8 cellular contexts compared by ENCODE assay signal in genomic region chr21:14259669-14260458, GRCh38. TPM values are rescaled to one million over a fixed set of nuclear protein-coding genes. Genes with fewer than 3 reads are reported as not detected.
DNase-seq lines count a peak whose midpoint lies in the region; ATAC-seq, FAIRE-seq and TF ChIP-seq lines count a peak whose summit lies in the region.

No MANE protein-coding gene starts in this region.

- CTCF ChIA-PET in mammary epithelial cell (lab: Charles Lee; ENCODE audit: low non-redundant PET), result no interaction called here

- DNase-seq in ELF-1 (ENCODE audit: low read depth, low spot score), result peak; percentile 14
- DNase-seq in NCI-H446 (lab: John Stamatoyannopoulos, UW), result peak; percentile 7 to 70
- DNase-seq in mammary epithelial cell, result peak; percentile 43
- DNase-seq in left kidney (ENCODE audit: low read depth, low spot score), result peak; percentile 83
- DNase-seq in urothelium cell line (ENCODE audit: low spot score), result peak; percentile 46
- DNase-seq in DMS153 treated with DMSO at 0.1 percent for 48 hours (lab: John Stamatoyannopoulos, UW; ENCODE audit: unreplicated experiment), result no peak

- TF ChIP-seq CTCF in mammary epithelial cell (conservative IDR thresholded peaks at IDR 0.05 in 1 of 2, IDR thresholded peaks at IDR 0.05 in 1 of 2; ENCODE audit: extremely low read depth in 1 of 2, insufficient read depth in 1 of 2, low read depth in 1 of 2, low read length in 2 of 2), result peak; percentile 38 to 59

- peak; percentile 9 for FAIRE-seq in urothelium cell line (lab: Jason Lieb, UNC)

- no peaks in the 10 kb centered on the region for H3K9me3 ChIP-seq in mammary epithelial cell (replicated peaks; ENCODE audit: insufficient read depth, low read length)

- no peaks in the 10 kb centered on the region for H4K20me1 ChIP-seq in mammary epithelial cell (ENCODE audit: insufficient read depth, low read length)

- no peaks in the 10 kb centered on the region for H3K27me3 ChIP-seq in mammary epithelial cell (ENCODE audit: insufficient read depth, low read length)

- no peak overlapping the region for H3K4me3 ChIP-seq in mammary epithelial cell (replicated peaks in 1 of 3; ENCODE audit: insufficient read depth in 1 of 3, low read depth in 2 of 3, low read length in 3 of 3)

- no peaks in the 10 kb centered on the region for H3K36me3 ChIP-seq in mammary epithelial cell (ENCODE audit: insufficient read depth, low read length)

- no peak overlapping the region for H2AFZ ChIP-seq in mammary epithelial cell (ENCODE audit: low read depth, low read length)

- WGBS in mammary epithelial cell (ENCODE audit: low coverage, missing lambda C conversion rate), result 33% methylated on average over 5 of the region's 5 CpGs

- H3K9ac ChIP-seq in mammary epithelial cell (ENCODE audit: insufficient read depth, low read length), result no peak overlapping the region

- dilution Hi-C loops in mammary epithelial cell (cut with HindIII; ENCODE audit: low sequenced_read_pairs), result no loop called here

- H3K79me2 ChIP-seq in mammary epithelial cell (ENCODE audit: insufficient read depth, low read length), result no peaks in the 10 kb centered on the region

- H3K27ac ChIP-seq in mammary epithelial cell (ENCODE audit: insufficient read depth, low read depth, low read length), result no peak overlapping the region

- no peak overlapping the region for H3K4me2 ChIP-seq in mammary epithelial cell (ENCODE audit: insufficient read depth, low read depth, low read length)

- ATAC-seq in HG02588 (IDR thresholded peaks at IDR 0.05; ENCODE audit: unreplicated experiment) (peak; percentile 59), HG03469 (IDR thresholded peaks at IDR 0.05; ENCODE audit: unreplicated experiment) (no peak)

- no peaks in the 10 kb centered on the region for H3K4me1 ChIP-seq in mammary epithelial cell (ENCODE audit: insufficient read depth, low read length)

- no TSS peak for BruUV-seq in mammary epithelial cell (replicated peaks; lab: Mats Ljungman, UMichigan)

- intact Hi-C loops in mammary epithelial cell (cut with micrococcal nuclease), result loop anchor here (5.0 to 10.0 kb wide), 5 partner anchors 147 to 1332 kb away; no protein-coding TSS in a partner anchor

- in situ Hi-C loops in mammary epithelial cell (cut with MboI; ENCODE audit: low sequenced_read_pairs in 2 of 2), result no loop called here

RNA-seq across cellular contexts. Expression of gene RBM11, which starts 43.9 kb away (rescaled TPM):
- total RNA-seq in mammary epithelial cell, result 1 to 10 TPM; 1.3 to 2.0 TPM
- polyA plus RNA-seq in mammary epithelial cell, result 0.71 TPM
- polyA minus RNA-seq in mammary epithelial cell, result not detected

RNA-seq across cellular contexts. Expression of gene LIPI, which starts 49.1 kb away (rescaled TPM):
- not detected for total RNA-seq in mammary epithelial cell
- not detected for polyA plus RNA-seq in mammary epithelial cell
- polyA minus RNA-seq in mammary epithelial cell, result not detected
